ENCODE assay signal across 19 cellular contexts in the genomic region with DNA sequence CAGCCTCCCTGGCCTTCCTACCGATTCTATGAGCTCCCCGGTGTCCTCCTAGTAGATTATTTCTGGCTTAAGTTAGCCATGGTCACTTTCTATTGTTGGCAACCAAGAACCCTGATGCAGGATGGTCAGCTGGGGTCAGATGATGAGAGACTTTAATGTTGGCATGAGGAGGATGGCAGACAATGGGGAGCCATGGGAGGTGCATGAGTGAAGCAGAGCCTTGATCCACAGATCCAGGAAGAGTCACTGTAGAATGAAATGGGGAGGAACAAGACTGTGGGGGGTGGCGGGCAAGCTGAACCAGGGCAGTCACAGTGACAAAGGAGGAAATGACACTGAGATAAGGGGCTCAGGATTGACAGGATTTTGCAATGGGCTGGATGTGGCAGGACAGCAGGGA.
"Had no signal": no experiment of that assay in that cellular context is flagged by ENCODE, and none has a peak within 500 bp of the region (broad histone marks: within the 10 kb centered on the region; RNA-seq: fewer than 3 reads in every experiment).

No MANE protein-coding gene starts in this region.

- H3K4me3 ChIP-seq: cardiac muscle cell, dorsolateral prefrontal cortex, gastrocnemius medialis, heart right ventricle, prostate gland, tibial artery had no signal

- H3K27ac Mint-ChIP-seq: activated CD4-positive, alpha-beta memory T cell treated with anti-CD3 and anti-CD28 coated beads for 36 hours; activated CD8-positive, alpha-beta memory T cell treated with anti-CD3 and anti-CD28 coated beads, Interleukin-2, amount 10 ng/mL, durations not matched to agents 7 days and 5 days; nephron had no signal

- H3K9me3 ChIP-seq: gastrocnemius medialis, prostate gland, tibial artery had no signal

- H3K27ac ChIP-seq: cardiac muscle cell, dorsolateral prefrontal cortex, gastrocnemius medialis, heart right ventricle, prostate gland, tibial artery had no signal

- ATAC-seq: activated CD8-positive, alpha-beta memory T cell treated with anti-CD3 and anti-CD28 coated beads, Interleukin-2, amount 10 ng/mL, durations not matched to agents 7 days and 5 days; gastrocnemius medialis; heart right ventricle; right cardiac atrium had no signal

- DNase-seq: activated CD4-positive, alpha-beta memory T cell treated with anti-CD3 and anti-CD28 coated beads for 36 hours; activated CD4-positive, CD25-positive, alpha-beta regulatory T cell treated with anti-CD3 and anti-CD28 coated beads, Interleukin-2, amount 50 U/mL, for 72 hours; activated CD8-positive, alpha-beta memory T cell treated with anti-CD3 and anti-CD28 coated beads, Interleukin-2, amount 10 ng/mL, durations not matched to agents 7 days and 5 days; activated effector memory CD4-positive, alpha-beta T cell treated with Interleukin-2 at 50 U/mL for 16 hours; activated naive CD4-positive, alpha-beta T cell treated with anti-CD3 and anti-CD28 coated beads, Interleukin-2, amount 50 U/mL, for 16 hours; activated T-cell treated with anti-CD3 and anti-CD28 coated beads, Interleukin-2, amount 50 U/mL, for 1 hour; dorsolateral prefrontal cortex; erythroblast; gastrocnemius medialis; heart right ventricle; right cardiac atrium; small intestine; stimulated activated CD4-positive, alpha-beta T cell treated with anti-CD3 and anti-CD28 coated beads, Interleukin-4, amount 100 ng/mL, for 24 hours; stimulated activated naive CD4-positive, alpha-beta T cell had no signal

- FAIRE-seq: small intestine, TTC549 had no signal

- H3K9me3 Mint-ChIP-seq: activated CD4-positive, alpha-beta memory T cell treated with anti-CD3 and anti-CD28 coated beads for 36 hours had no signal

- H3K4me3 Mint-ChIP-seq: activated CD4-positive, alpha-beta memory T cell treated with anti-CD3 and anti-CD28 coated beads for 36 hours; activated CD8-positive, alpha-beta memory T cell treated with anti-CD3 and anti-CD28 coated beads, Interleukin-2, amount 10 ng/mL, durations not matched to agents 7 days and 5 days; nephron had no signal

- H3K36me3 ChIP-seq: cardiac muscle cell, gastrocnemius medialis, heart right ventricle, prostate gland, tibial artery had no signal

- H3K4me1 ChIP-seq: gastrocnemius medialis, prostate gland, tibial artery had no signal

- H3K36me3 Mint-ChIP-seq: activated CD4-positive, alpha-beta memory T cell treated with anti-CD3 and anti-CD28 coated beads for 36 hours had no signal

- H3K27me3 ChIP-seq: gastrocnemius medialis had no signal

- H3K4me1 Mint-ChIP-seq: nephron had no signal
